17 cellular contexts compared by ENCODE assay signal in the genomic region with DNA sequence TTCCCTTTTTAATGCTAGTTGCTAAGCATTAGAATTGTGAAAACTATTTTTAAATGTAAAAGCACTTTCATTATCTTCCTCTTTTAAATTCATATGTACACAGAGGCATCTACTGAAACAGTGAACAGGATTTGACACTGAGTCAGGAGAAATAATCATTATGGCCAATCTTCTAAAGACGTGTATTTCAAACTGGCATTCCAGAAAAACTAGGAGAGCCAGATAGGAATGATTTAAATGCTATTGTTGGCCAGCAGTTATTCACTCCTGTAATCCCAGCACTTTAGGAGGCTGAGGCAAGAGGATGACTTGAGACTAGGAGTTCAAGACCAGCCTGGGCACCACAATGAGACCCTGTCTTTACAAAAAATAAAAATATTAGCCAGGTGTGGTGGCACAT.
"Had no signal": no experiment of that assay in that cellular context is flagged by ENCODE, and none has a peak within 500 bp of the region (broad histone marks: within the 10 kb centered on the region; RNA-seq: fewer than 3 reads in every experiment).

No MANE protein-coding gene starts in this region.

- H3K36me3 Mint-ChIP-seq: activated naive CD8-positive, alpha-beta T cell; natural killer cell; stimulated activated memory B cell treated with anti-CD40 and anti-IgM and Interleukin-4, amounts not matched to agents 10 μg/mL and 1 μg/mL and 100 μg/mL, for 72 hours had no signal

- DNase-seq: activated CD4-positive, alpha-beta T cell treated with anti-CD3 and anti-CD28 coated beads, Interleukin-2, amount 50 U/mL, for 48 hours; activated gamma-delta T cell treated with Interleukin-2 at 50 U/mL for 16 hours; amygdala; body of pancreas; dorsolateral prefrontal cortex; foreskin melanocyte; hypothalamus; lower lobe of right lung; natural killer cell; pancreas; right lobe of liver; stimulated activated CD4-positive, alpha-beta T cell treated with anti-CD3 and anti-CD28 coated beads, Interleukin-4, amount 100 ng/mL, for 4 hours; WERI-Rb-1 had no signal

- H3K4me1 ChIP-seq: body of pancreas, lower lobe of right lung, pancreas, right lobe of liver had no signal

- H3K27ac Mint-ChIP-seq: activated naive CD8-positive, alpha-beta T cell; natural killer cell; stimulated activated memory B cell treated with anti-CD40 and anti-IgM and Interleukin-4, amounts not matched to agents 10 μg/mL and 1 μg/mL and 100 μg/mL, for 72 hours had no signal

- H3K9me3 Mint-ChIP-seq: natural killer cell; stimulated activated memory B cell treated with anti-CD40 and anti-IgM and Interleukin-4, amounts not matched to agents 10 μg/mL and 1 μg/mL and 100 μg/mL, for 72 hours had no signal

- H3K4me3 Mint-ChIP-seq: activated naive CD8-positive, alpha-beta T cell; natural killer cell; stimulated activated memory B cell treated with anti-CD40 and anti-IgM and Interleukin-4, amounts not matched to agents 10 μg/mL and 1 μg/mL and 100 μg/mL, for 72 hours had no signal

- H3K27me3 ChIP-seq: body of pancreas, dorsolateral prefrontal cortex, pancreas, right lobe of liver had no signal

- H3K4me3 ChIP-seq: body of pancreas, dorsolateral prefrontal cortex, lower lobe of right lung, pancreas, right lobe of liver, thoracic aorta had no signal

- H3K4me1 Mint-ChIP-seq: stimulated activated memory B cell treated with anti-CD40 and anti-IgM and Interleukin-4, amounts not matched to agents 10 μg/mL and 1 μg/mL and 100 μg/mL, for 72 hours had no signal

- H3K27ac ChIP-seq: body of pancreas, dorsolateral prefrontal cortex, epithelial cell of prostate, lower lobe of right lung, pancreas, right lobe of liver, thoracic aorta, WERI-Rb-1 had no signal

- ATAC-seq: body of pancreas; lower lobe of right lung; natural killer cell; pancreas; right lobe of liver; stimulated activated memory B cell treated with anti-CD40 and anti-IgM and Interleukin-4, amounts not matched to agents 10 μg/mL and 1 μg/mL and 100 μg/mL, for 72 hours had no signal

- H3K27me3 Mint-ChIP-seq: activated naive CD8-positive, alpha-beta T cell; stimulated activated memory B cell treated with anti-CD40 and anti-IgM and Interleukin-4, amounts not matched to agents 10 μg/mL and 1 μg/mL and 100 μg/mL, for 72 hours had no signal

- H3K9me3 ChIP-seq: body of pancreas, lower lobe of right lung, pancreas, right lobe of liver, thoracic aorta had no signal

- H3K36me3 ChIP-seq: lower lobe of right lung, pancreas, right lobe of liver, thoracic aorta, WERI-Rb-1 had no signal
